In the genomic region with DNA sequence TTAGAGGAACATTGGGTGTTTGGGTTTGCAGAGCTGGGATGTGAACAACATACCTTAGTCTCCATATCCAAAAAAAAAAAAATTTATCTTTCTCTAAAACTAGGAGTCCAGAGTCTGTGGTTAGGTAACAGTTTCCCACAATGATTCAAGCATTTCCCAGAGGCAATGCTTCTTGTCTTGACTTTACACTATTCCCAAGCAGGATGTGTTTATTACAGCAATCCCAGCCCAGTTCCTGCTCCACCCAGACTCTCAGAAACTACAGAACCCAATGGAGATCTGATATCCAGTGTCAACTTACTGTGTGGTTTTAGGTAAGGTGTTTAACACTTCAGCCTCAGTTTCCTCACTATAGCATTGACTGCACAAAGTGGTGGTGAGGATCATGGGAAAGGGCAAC, we compare ENCODE assay signal across 16 cellular contexts. TPM values are rescaled to one million over a fixed set of nuclear protein-coding genes. Genes with fewer than 3 reads are reported as not detected.
DNase-seq lines count a peak whose midpoint lies in the region; TF ChIP-seq lines count a peak whose summit lies in the region.
"Had no signal": no experiment of that assay in that cellular context is flagged by ENCODE, and none has a peak within 500 bp of the region (broad histone marks: within the 10 kb centered on the region; RNA-seq: fewer than 3 reads in every experiment).

No MANE protein-coding gene starts in this region.

- H3K27me3 Mint-ChIP-seq in T-helper 1 cell treated with Interleukin-12 subunit alpha and Interleukin-12 subunit beta and Interleukin-4 antibody, amounts not matched to agents 30 μg/mL and 1 μg/mL, for 36 hours (ENCODE audit: low read depth): no peaks in the 10 kb centered on the region
- H3K27me3 Mint-ChIP-seq: activated B cell treated with CpG ODN at 0.5 μM for 24 hours had no signal

- H3K27me3 ChIP-seq in ascending aorta: no peaks in the 10 kb centered on the region
- H3K27me3 ChIP-seq in layer of hippocampus (ENCODE audit: control insufficient read depth, insufficient read depth, low read length): no peaks in the 10 kb centered on the region
- no peaks in the 10 kb centered on the region for H3K27me3 ChIP-seq in suprapubic skin
- H3K27me3 ChIP-seq: cardiac muscle cell had no signal

- peak overlapping the region; percentile 15 for H3K27ac Mint-ChIP-seq in T-helper 1 cell treated with Interleukin-12 subunit alpha and Interleukin-12 subunit beta and Interleukin-4 antibody, amounts not matched to agents 30 μg/mL and 1 μg/mL, for 36 hours

- H3K36me3 Mint-ChIP-seq in T-helper 1 cell treated with Interleukin-12 subunit alpha and Interleukin-12 subunit beta and Interleukin-4 antibody, amounts not matched to agents 30 μg/mL and 1 μg/mL, for 36 hours (ENCODE audit: low read depth): peaks cover 31% of the 10 kb centered on the region

- no peaks in the 10 kb centered on the region for H3K9me3 Mint-ChIP-seq in T-helper 1 cell treated with Interleukin-12 subunit alpha and Interleukin-12 subunit beta and Interleukin-4 antibody, amounts not matched to agents 30 μg/mL and 1 μg/mL, for 36 hours
- H3K9me3 Mint-ChIP-seq: activated B cell treated with CpG ODN at 0.5 μM for 24 hours had no signal

- H3K27ac ChIP-seq in ascending aorta (peak overlapping the region; percentile 93 to 96), layer of hippocampus (ENCODE audit: low read depth, low read length) (peak overlapping the region; percentile 27), suprapubic skin (peak overlapping the region; percentile 22)
- H3K27ac ChIP-seq: cardiac muscle cell had no signal

- DNase-seq in T-helper 1 cell: no peak
- no peak for DNase-seq in ascending aorta (ENCODE audit: low spot score in 2 of 2)
- no peak for DNase-seq in suprapubic skin (ENCODE audit: low spot score in 2 of 2)
- no peak for DNase-seq in NCI-H128 (lab: John Stamatoyannopoulos, UW; ENCODE audit: unreplicated experiment)
- DNase-seq in NCI-H1105 (lab: John Stamatoyannopoulos, UW): no peak
- DNase-seq in NCI-H2029 (lab: John Stamatoyannopoulos, UW): no peak
- DNase-seq: 8988T; activated B cell treated with CpG ODN at 0.5 μM for 24 hours; foreskin melanocyte; H7; NCI-H1436; stimulated activated CD4-positive, alpha-beta T cell treated with anti-CD3 and anti-CD28 coated beads, Interleukin-2, amount 100 ng/mL, for 24 hours; stimulated activated naive CD4-positive, alpha-beta T cell had no signal

- H3K4me1 Mint-ChIP-seq in T-helper 1 cell treated with Interleukin-12 subunit alpha and Interleukin-12 subunit beta and Interleukin-4 antibody, amounts not matched to agents 30 μg/mL and 1 μg/mL, for 36 hours (ENCODE audit: low read depth): peaks cover 19% of the 10 kb centered on the region

- intact Hi-C loops in ascending aorta (cut with DNase I): loop anchor here (5.0 kb wide), 1 partner anchor 257 kb away; a partner anchor contains a TSS

- TF ChIP-seq POLR2A in suprapubic skin (IDR thresholded peaks at IDR 0.05): no peak

- TF ChIP-seq EP300 in suprapubic skin (IDR thresholded peaks at IDR 0.05): no peak

- H3K9me3 ChIP-seq in ascending aorta: no peaks in the 10 kb centered on the region
- H3K9me3 ChIP-seq in suprapubic skin: no peaks in the 10 kb centered on the region

- H3K4me3 ChIP-seq in ascending aorta (no peak overlapping the region), suprapubic skin (no peak overlapping the region)
- H3K4me3 ChIP-seq: cardiac muscle cell had no signal

- peaks cover 6 to 10% of the 10 kb centered on the region in 2 donors for H3K4me1 ChIP-seq in ascending aorta
- peaks cover 40% of the 10 kb centered on the region for H3K4me1 ChIP-seq in suprapubic skin

- TF ChIP-seq CTCF in ascending aorta (IDR thresholded peaks at IDR 0.05) (no peak), suprapubic skin (IDR thresholded peaks at IDR 0.05) (no peak)

- H3K4me3 Mint-ChIP-seq in T-helper 1 cell treated with Interleukin-12 subunit alpha and Interleukin-12 subunit beta and Interleukin-4 antibody, amounts not matched to agents 30 μg/mL and 1 μg/mL, for 36 hours: no peak overlapping the region
- H3K4me3 Mint-ChIP-seq: activated B cell treated with CpG ODN at 0.5 μM for 24 hours had no signal

- H3K36me3 ChIP-seq in ascending aorta (peaks cover 29 to 40% of the 10 kb centered on the region in 2 donors), suprapubic skin (peaks cover 45% of the 10 kb centered on the region)

RNA-seq across cellular contexts. Expression of a gene that starts 2.3 kb away (rescaled TPM):
- 0.43 TPM for total RNA-seq in ascending aorta
- 1 to 10 TPM; 5.9 to 9.0 (median 8.5) TPM for total RNA-seq in suprapubic skin

Comparison
In these comparisons a context has a peak if more than half of its experiments do, and no peak if none do; other contexts are left out.
1. H3K27ac ChIP-seq: peak in every context shown above with its lines; median percentile 94 in ascending aorta; 27 in layer of hippocampus; 22 in suprapubic skin.